ENCODE assay signal across 23 cellular contexts in the genomic region with DNA sequence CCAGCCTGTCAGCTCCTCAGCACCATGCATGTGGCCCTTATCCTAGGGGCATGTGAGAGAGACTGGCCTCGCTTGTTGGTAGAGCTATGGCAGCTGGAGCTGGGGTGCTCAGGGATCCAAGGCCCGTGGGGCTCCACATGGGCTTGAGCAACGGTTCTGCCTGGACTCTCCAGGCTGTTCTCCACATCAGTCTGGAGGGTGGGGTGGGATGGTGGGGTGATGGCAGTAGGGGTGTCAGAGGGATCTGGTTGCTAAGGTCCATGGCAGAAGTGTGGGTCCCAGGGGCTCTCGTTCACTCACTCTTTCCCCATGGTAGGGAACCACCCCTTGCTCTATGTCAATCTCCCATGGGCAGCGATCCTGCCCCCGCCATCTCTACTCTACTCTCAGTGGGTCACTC.
"Had no signal": no experiment of that assay in that cellular context is flagged by ENCODE, and none has a peak within 500 bp of the region (broad histone marks: within the 10 kb centered on the region; RNA-seq: fewer than 3 reads in every experiment).

No MANE protein-coding gene starts in this region.

- DNase-seq: activated CD4-positive, alpha-beta memory T cell treated with anti-CD3 and anti-CD28 coated beads, Interleukin-2, amount 10 ng/mL, durations not matched to agents 7 days and 5 days; activated CD4-positive, alpha-beta T cell treated with anti-CD3 and anti-CD28 coated beads for 4 hours; activated CD4-positive, alpha-beta T cell treated with anti-CD3 and anti-CD28 coated beads, Interleukin-2, amount 10 ng/mL, durations not matched to agents 7 days and 5 days; activated CD4-positive, alpha-beta T cell treated with anti-CD3 and anti-CD28 coated beads, Interleukin-2, amount 50 U/mL, for 4 hours; activated CD4-positive, CD25-positive, alpha-beta regulatory T cell; activated CD4-positive, CD25-positive, alpha-beta regulatory T cell treated with anti-CD3 and anti-CD28 coated beads, Interleukin-2, amount 50 U/mL, for 72 hours; activated CD8-positive, alpha-beta memory T cell treated with anti-CD3 and anti-CD28 coated beads, Interleukin-2, amount 50 U/mL, for 48 hours; activated gamma-delta T cell; activated naive CD4-positive, alpha-beta T cell; activated naive CD4-positive, alpha-beta T cell treated with anti-CD3 and anti-CD28 coated beads, Interleukin-2, amount 10 ng/mL, durations not matched to agents 7 days and 5 days; activated naive CD8-positive, alpha-beta T cell treated with anti-CD3 and anti-CD28 coated beads, Interleukin-2, amount 10 ng/mL, durations not matched to agents 7 days and 5 days; activated T-cell treated with anti-CD3 and anti-CD28 coated beads for 4 hours; activated T-cell treated with anti-CD3 and anti-CD28 coated beads, Interleukin-2, amount 50 U/mL, for 24 hours; activated T-cell treated with anti-CD3 and anti-CD28 coated beads, Interleukin-2, amount 50 U/mL, for 72 hours; brain microvascular endothelial cell; caudate nucleus; colonic mucosa; effector CD8-positive, alpha-beta T cell; foreskin fibroblast; head of caudate nucleus; T-helper 2 cell had no signal

- H3K27me3 Mint-ChIP-seq: activated CD4-positive, alpha-beta memory T cell treated with anti-CD3 and anti-CD28 coated beads, Interleukin-2, amount 10 ng/mL, durations not matched to agents 7 days and 5 days; activated CD4-positive, alpha-beta T cell treated with anti-CD3 and anti-CD28 coated beads, Interleukin-2, amount 10 ng/mL, durations not matched to agents 7 days and 5 days; activated naive CD4-positive, alpha-beta T cell treated with anti-CD3 and anti-CD28 coated beads, Interleukin-2, amount 10 ng/mL, durations not matched to agents 7 days and 5 days; activated naive CD8-positive, alpha-beta T cell treated with anti-CD3 and anti-CD28 coated beads, Interleukin-2, amount 10 ng/mL, durations not matched to agents 7 days and 5 days; activated T-cell treated with anti-CD3 and anti-CD28 coated beads, Interleukin-2, amount 50 U/mL, for 24 hours had no signal

- ATAC-seq: activated naive CD4-positive, alpha-beta T cell treated with anti-CD3 and anti-CD28 coated beads, Interleukin-2, amount 50 U/mL, for 72 hours; activated T-cell treated with anti-CD3 and anti-CD28 coated beads, Interleukin-2, amount 50 U/mL, for 72 hours; esophagus mucosa had no signal

- H3K36me3 Mint-ChIP-seq: activated naive CD4-positive, alpha-beta T cell treated with anti-CD3 and anti-CD28 coated beads, Interleukin-2, amount 10 ng/mL, durations not matched to agents 7 days and 5 days; activated naive CD4-positive, alpha-beta T cell treated with anti-CD3 and anti-CD28 coated beads, Interleukin-2, amount 50 U/mL, for 72 hours; activated naive CD8-positive, alpha-beta T cell treated with anti-CD3 and anti-CD28 coated beads, Interleukin-2, amount 10 ng/mL, durations not matched to agents 7 days and 5 days had no signal

- H3K9me3 Mint-ChIP-seq: activated CD4-positive, alpha-beta memory T cell treated with anti-CD3 and anti-CD28 coated beads, Interleukin-2, amount 10 ng/mL, durations not matched to agents 7 days and 5 days; activated naive CD4-positive, alpha-beta T cell treated with anti-CD3 and anti-CD28 coated beads, Interleukin-2, amount 10 ng/mL, durations not matched to agents 7 days and 5 days; activated T-cell treated with anti-CD3 and anti-CD28 coated beads, Interleukin-2, amount 50 U/mL, for 24 hours had no signal

- H3K4me3 Mint-ChIP-seq: activated CD4-positive, alpha-beta memory T cell treated with anti-CD3 and anti-CD28 coated beads, Interleukin-2, amount 10 ng/mL, durations not matched to agents 7 days and 5 days; activated CD4-positive, alpha-beta T cell treated with anti-CD3 and anti-CD28 coated beads, Interleukin-2, amount 10 ng/mL, durations not matched to agents 7 days and 5 days; activated naive CD4-positive, alpha-beta T cell treated with anti-CD3 and anti-CD28 coated beads, Interleukin-2, amount 10 ng/mL, durations not matched to agents 7 days and 5 days; activated naive CD8-positive, alpha-beta T cell treated with anti-CD3 and anti-CD28 coated beads, Interleukin-2, amount 10 ng/mL, durations not matched to agents 7 days and 5 days; activated T-cell treated with anti-CD3 and anti-CD28 coated beads, Interleukin-2, amount 50 U/mL, for 24 hours; activated T-cell treated with anti-CD3 and anti-CD28 coated beads, Interleukin-2, amount 50 U/mL, for 72 hours had no signal

- H3K27ac ChIP-seq: brain microvascular endothelial cell, colonic mucosa had no signal

- H3K27me3 ChIP-seq: brain microvascular endothelial cell, colonic mucosa had no signal

- H3K4me1 Mint-ChIP-seq: activated CD4-positive, alpha-beta memory T cell treated with anti-CD3 and anti-CD28 coated beads, Interleukin-2, amount 10 ng/mL, durations not matched to agents 7 days and 5 days; activated CD4-positive, alpha-beta T cell treated with anti-CD3 and anti-CD28 coated beads, Interleukin-2, amount 10 ng/mL, durations not matched to agents 7 days and 5 days; activated naive CD4-positive, alpha-beta T cell treated with anti-CD3 and anti-CD28 coated beads, Interleukin-2, amount 10 ng/mL, durations not matched to agents 7 days and 5 days; activated naive CD8-positive, alpha-beta T cell treated with anti-CD3 and anti-CD28 coated beads, Interleukin-2, amount 10 ng/mL, durations not matched to agents 7 days and 5 days had no signal

- H3K36me3 ChIP-seq: brain microvascular endothelial cell, colonic mucosa had no signal

- H3K9me3 ChIP-seq: colonic mucosa had no signal

- H3K4me1 ChIP-seq: colonic mucosa had no signal

- H3K4me3 ChIP-seq: colonic mucosa had no signal

- H3K27ac Mint-ChIP-seq: activated CD4-positive, alpha-beta memory T cell treated with anti-CD3 and anti-CD28 coated beads, Interleukin-2, amount 10 ng/mL, durations not matched to agents 7 days and 5 days; activated CD4-positive, alpha-beta T cell treated with anti-CD3 and anti-CD28 coated beads, Interleukin-2, amount 10 ng/mL, durations not matched to agents 7 days and 5 days; activated naive CD4-positive, alpha-beta T cell treated with anti-CD3 and anti-CD28 coated beads, Interleukin-2, amount 10 ng/mL, durations not matched to agents 7 days and 5 days; activated naive CD4-positive, alpha-beta T cell treated with anti-CD3 and anti-CD28 coated beads, Interleukin-2, amount 50 U/mL, for 72 hours; activated naive CD8-positive, alpha-beta T cell treated with anti-CD3 and anti-CD28 coated beads, Interleukin-2, amount 10 ng/mL, durations not matched to agents 7 days and 5 days; activated T-cell treated with anti-CD3 and anti-CD28 coated beads, Interleukin-2, amount 50 U/mL, for 24 hours; activated T-cell treated with anti-CD3 and anti-CD28 coated beads, Interleukin-2, amount 50 U/mL, for 72 hours had no signal
